ENCODE assay signal across 24 cellular contexts in the genomic region with DNA sequence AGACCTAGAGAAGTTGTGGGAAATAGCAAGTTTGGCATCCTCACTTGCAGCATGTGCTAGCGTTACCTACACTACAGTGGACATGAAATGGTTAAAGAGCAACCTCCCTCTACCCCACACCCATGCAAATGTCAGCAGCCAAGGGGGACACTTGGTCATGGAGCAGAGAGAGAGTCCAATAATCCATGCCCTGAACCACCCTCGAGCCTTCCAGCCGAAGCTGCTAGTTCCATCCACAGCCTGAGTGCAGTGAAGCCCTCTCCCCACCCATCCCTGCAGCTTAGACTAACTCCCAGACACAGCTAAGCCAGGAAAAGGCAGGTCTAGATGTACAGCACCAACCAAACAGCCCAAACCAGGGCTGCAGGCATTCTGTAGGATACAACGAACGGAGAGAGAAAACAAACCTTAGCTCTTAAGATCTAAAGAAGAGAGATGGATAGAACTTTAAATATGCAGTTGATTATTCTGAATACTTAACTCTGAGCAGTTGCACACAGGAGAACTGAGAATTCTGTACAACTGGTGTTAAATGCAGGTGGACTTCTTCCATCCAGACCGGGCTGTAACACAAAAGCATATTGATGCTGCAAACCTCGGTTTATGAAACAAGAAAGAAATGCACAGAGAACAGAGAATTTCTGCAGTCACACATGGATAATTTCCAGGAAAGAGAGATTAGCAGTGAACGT.
"Had no signal": no experiment of that assay in that cellular context is flagged by ENCODE, and none has a peak within 500 bp of the region (broad histone marks: within the 10 kb centered on the region; RNA-seq: fewer than 3 reads in every experiment).

No MANE protein-coding gene starts in this region.

- H3K9me3 Mint-ChIP-seq: activated naive CD8-positive, alpha-beta T cell treated with anti-CD3 and anti-CD28 coated beads, Interleukin-2, amount 50 U/mL, for 24 hours; activated T-cell treated with anti-CD3 and anti-CD28 coated beads, Interleukin-2, amount 50 U/mL, for 72 hours; stimulated activated naive CD8-positive, alpha-beta T cell treated with anti-CD3 and anti-CD28 coated beads, Interleukin-15, Interleukin-2, amounts not matched to agents 100 ng/mL and 50 ng/mL, for 24 hours had no signal

- ATAC-seq: activated naive CD8-positive, alpha-beta T cell treated with anti-CD3 and anti-CD28 coated beads, Interleukin-2, amount 50 U/mL, for 24 hours; activated T-cell treated with anti-CD3 and anti-CD28 coated beads, Interleukin-2, amount 50 U/mL, for 72 hours; esophagus mucosa; mucosa of descending colon; pancreas; right cardiac atrium had no signal

- H3K4me3 ChIP-seq: mucosa of descending colon, pancreas, suprapubic skin, transverse colon, vagina had no signal

- H3K27ac Mint-ChIP-seq: activated naive CD8-positive, alpha-beta T cell treated with anti-CD3 and anti-CD28 coated beads, Interleukin-2, amount 50 U/mL, for 24 hours; activated T-cell treated with anti-CD3 and anti-CD28 coated beads, Interleukin-2, amount 50 U/mL, for 72 hours; brain; nephron progenitor cell; stimulated activated naive CD8-positive, alpha-beta T cell treated with anti-CD3 and anti-CD28 coated beads, Interleukin-15, Interleukin-2, amounts not matched to agents 100 ng/mL and 50 ng/mL, for 24 hours had no signal

- H3K27ac ChIP-seq: pancreas, suprapubic skin, transverse colon had no signal

- H3K9me3 ChIP-seq: mucosa of descending colon, pancreas, suprapubic skin, transverse colon, vagina had no signal

- H3K4me1 Mint-ChIP-seq: activated naive CD8-positive, alpha-beta T cell treated with anti-CD3 and anti-CD28 coated beads, Interleukin-2, amount 50 U/mL, for 24 hours had no signal

- H3K36me3 ChIP-seq: pancreas, suprapubic skin, transverse colon, vagina had no signal

- H3K4me1 ChIP-seq: pancreas, suprapubic skin, transverse colon had no signal

- H3K36me3 Mint-ChIP-seq: brain had no signal

- H3K27me3 ChIP-seq: pancreas, transverse colon, vagina had no signal

- H3K4me3 Mint-ChIP-seq: activated naive CD8-positive, alpha-beta T cell treated with anti-CD3 and anti-CD28 coated beads, Interleukin-2, amount 50 U/mL, for 24 hours; activated T-cell treated with anti-CD3 and anti-CD28 coated beads, Interleukin-2, amount 50 U/mL, for 72 hours; brain; nephron progenitor cell; stimulated activated naive CD8-positive, alpha-beta T cell treated with anti-CD3 and anti-CD28 coated beads, Interleukin-15, Interleukin-2, amounts not matched to agents 100 ng/mL and 50 ng/mL, for 24 hours had no signal

- FAIRE-seq: pancreas, TTC549 had no signal

- DNase-seq: activated CD4-positive, alpha-beta T cell treated with anti-CD3 and anti-CD28 coated beads for 1 hour; activated CD4-positive, alpha-beta T cell treated with anti-CD3 and anti-CD28 coated beads, Interleukin-2, amount 50 U/mL, for 48 hours; activated effector memory CD4-positive, alpha-beta T cell treated with anti-CD3 and anti-CD28 coated beads, Interleukin-2, amount 50 U/mL, for 16 hours; activated naive CD4-positive, alpha-beta T cell treated with anti-CD3 and anti-CD28 coated beads, Interleukin-2, amount 50 U/mL, for 16 hours; activated naive CD8-positive, alpha-beta T cell treated with anti-CD3 and anti-CD28 coated beads, Interleukin-2, amount 50 U/mL, for 24 hours; activated T-cell treated with anti-CD3 and anti-CD28 coated beads, Interleukin-2, amount 50 U/mL, for 72 hours; dermis blood vessel endothelial cell; effector memory CD4-positive, alpha-beta T cell; foreskin melanocyte; glutamatergic neuron; mesenchymal stem cell; mucosa of descending colon; nephron progenitor cell; pancreas; right cardiac atrium; stimulated activated CD4-positive, alpha-beta T cell treated with anti-CD3 and anti-CD28 coated beads, Interleukin-1b, Interleukin-23, amount 100 ng/mL, for 48 hours; T-helper 1 cell; transverse colon had no signal
